10 cellular contexts compared by ENCODE assay signal in the genomic region with DNA sequence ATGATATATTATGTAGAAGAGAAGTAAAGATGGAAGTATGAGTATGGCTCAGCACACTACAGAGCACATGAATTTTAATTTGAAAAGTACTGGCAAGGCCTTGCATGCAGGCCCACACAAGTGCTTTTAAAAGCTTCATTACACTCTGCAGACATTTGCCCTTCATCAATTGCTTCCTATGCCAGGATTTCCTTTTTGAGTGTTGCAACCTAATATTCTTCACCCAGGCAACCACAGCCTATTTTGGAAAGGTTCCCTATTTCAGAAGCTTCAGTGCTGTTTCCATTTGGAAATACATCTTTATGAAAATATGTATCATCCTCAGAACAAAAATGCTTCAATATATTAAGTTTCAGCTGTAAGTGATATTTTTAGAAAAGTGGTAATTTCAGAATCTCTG.
DNase-seq lines count a peak whose midpoint lies in the region; ATAC-seq and TF ChIP-seq lines count a peak whose summit lies in the region.
"Had no signal": no experiment of that assay in that cellular context is flagged by ENCODE, and none has a peak within 500 bp of the region (broad histone marks: within the 10 kb centered on the region; RNA-seq: fewer than 3 reads in every experiment).

No MANE protein-coding gene starts in this region.

- in situ Hi-C loops in ACHN (cut with HindIII; ENCODE audit: low pct_ligation_motif_present, low pct_unique_long_range_greater_than_20kb, low sequenced_read_pairs), result no loop called here

- H3K27me3 ChIP-seq in HUES48 (ENCODE audit: control insufficient read depth, insufficient read depth, low read length) (no peaks in the 10 kb centered on the region), fibroblast of lung (ENCODE audit: control insufficient read depth, insufficient read depth, low read length) (no peaks in the 10 kb centered on the region), colonic mucosa (no peaks in the 10 kb centered on the region)
- H3K27me3 ChIP-seq: gastrocnemius medialis had no signal

- H4K20me1 ChIP-seq in fibroblast of lung (ENCODE audit: control insufficient read depth, extremely low read depth, insufficient read depth, low read length), result no peaks in the 10 kb centered on the region

- H2AFZ ChIP-seq in fibroblast of lung (ENCODE audit: low read length), result no peak overlapping the region

- intact Hi-C loops in colonic mucosa (cut with DNase I), result loop anchor here (5.0 to 10.0 kb wide), 3 partner anchors 36 to 229 kb away; no protein-coding TSS in a partner anchor

- H3K79me2 ChIP-seq in fibroblast of lung (ENCODE audit: control insufficient read depth, insufficient read depth, low read length), result no peaks in the 10 kb centered on the region

- H3K36me3 ChIP-seq in HUES48 (ENCODE audit: control insufficient read depth, insufficient read depth, low read length) (no peaks in the 10 kb centered on the region), fibroblast of lung (ENCODE audit: control insufficient read depth, insufficient read depth, low read length) (no peaks in the 10 kb centered on the region), colonic mucosa (no peaks in the 10 kb centered on the region)
- H3K36me3 ChIP-seq: gastrocnemius medialis, lower lobe of right lung had no signal

- TF ChIP-seq CTCF in fibroblast of lung (conservative IDR thresholded peaks at IDR 0.05 in 1 of 2, IDR thresholded peaks at IDR 0.05 in 1 of 2; ENCODE audit: low read depth in 1 of 2, low read length in 2 of 2) (no peak), colonic mucosa (IDR thresholded peaks at IDR 0.05) (no peak)

- H3K4me3 ChIP-seq in HUES48 (ENCODE audit: low read depth, low read length) (no peak overlapping the region), fibroblast of lung (replicated peaks in 1 of 4; ENCODE audit: control extremely low read depth in 1 of 4, insufficient read depth in 1 of 4, low read depth in 3 of 4, low read length in 4 of 4) (no peak overlapping the region), colonic mucosa (no peak overlapping the region)
- H3K4me3 ChIP-seq: gastrocnemius medialis, lower lobe of right lung had no signal

- H3K4me2 ChIP-seq in fibroblast of lung (ENCODE audit: extremely low read depth, insufficient read depth, low read length), result no peak overlapping the region

- H3K4me1 ChIP-seq in HUES48 (ENCODE audit: control insufficient read depth, insufficient read depth, low read length) (peaks cover 75% of the 10 kb centered on the region), fibroblast of lung (ENCODE audit: control insufficient read depth, extremely low read depth, insufficient read depth, low read length) (peaks cover 12% of the 10 kb centered on the region), colonic mucosa (no peaks in the 10 kb centered on the region)

- H3K9ac ChIP-seq in HUES48 (ENCODE audit: low read depth, low read length), result no peak overlapping the region
- no peak overlapping the region for H3K9ac ChIP-seq in fibroblast of lung (ENCODE audit: insufficient read depth, low read length)
- H3K9ac ChIP-seq in colonic mucosa (ENCODE audit: low read depth in 2 of 2, low read length in 2 of 2), result no peak overlapping the region

- H3K9me3 ChIP-seq in HUES48 (ENCODE audit: control insufficient read depth, insufficient read depth, low read length), result no peaks in the 10 kb centered on the region
- H3K9me3 ChIP-seq in fibroblast of lung (ENCODE audit: control insufficient read depth, insufficient read depth, low read depth, low read length), result no peaks in the 10 kb centered on the region
- H3K9me3 ChIP-seq in colonic mucosa, result no peaks in the 10 kb centered on the region
- H3K9me3 ChIP-seq: gastrocnemius medialis, lower lobe of right lung had no signal

- ATAC-seq in GM18502 (IDR thresholded peaks at IDR 0.05; ENCODE audit: poor library complexity, unreplicated experiment), result no peak
- ATAC-seq: gastrocnemius medialis, lower lobe of right lung had no signal

- peak; percentile 8 for DNase-seq in AG08396 (ENCODE audit: low spot score)
- DNase-seq in NOMO-1 (lab: John Stamatoyannopoulos, UW; ENCODE audit: unreplicated experiment in 2 of 2), result peak; percentile 18 to 72
- peak; percentile 32 to 58 for DNase-seq in fibroblast of lung (ENCODE audit: low read depth in 2 of 2)
- no peak for DNase-seq in ACHN
- DNase-seq in T-helper 9 cell, result no peak
- DNase-seq in colonic mucosa, result no peak
- DNase-seq: gastrocnemius medialis, lower lobe of right lung had no signal

- H3K27ac ChIP-seq in HUES48 (ENCODE audit: low read depth, low read length) (peak overlapping the region; percentile 98), fibroblast of lung (ENCODE audit: insufficient read depth, low read length) (no peak overlapping the region), colonic mucosa (no peak overlapping the region)
- H3K27ac ChIP-seq: gastrocnemius medialis, lower lobe of right lung had no signal

Comparison
In these comparisons a context has a peak if more than half of its experiments do, and no peak if none do; other contexts are left out.
1. DNase-seq: peak in AG08396 (single experiment), NOMO-1 (2 of 2) and fibroblast of lung (2 of 2); none in ACHN (single experiment), T-helper 9 cell (single experiment) and colonic mucosa (single experiment).